ENCODE assay signal across 20 cellular contexts in genomic region chr1:9136925-9137324, GRCh38. TPM values are rescaled to one million over a fixed set of nuclear protein-coding genes. Genes with fewer than 3 reads are reported as not detected.
DNase-seq lines count a peak whose midpoint lies in the region; ATAC-seq, FAIRE-seq and TF ChIP-seq lines count a peak whose summit lies in the region.
"Had no signal": no experiment of that assay in that cellular context is flagged by ENCODE, and none has a peak within 500 bp of the region (broad histone marks: within the 10 kb centered on the region; RNA-seq: fewer than 3 reads in every experiment).

No MANE protein-coding gene starts in this region.

- H3K4me3 ChIP-seq in H1 (ENCODE audit: extremely low read depth in 1 of 4, insufficient read depth in 2 of 4, low read depth in 3 of 4, low read length in 4 of 4), result no peak overlapping the region
- no peak overlapping the region for H3K4me3 ChIP-seq in neural progenitor cell
- no peak overlapping the region for H3K4me3 ChIP-seq in SJCRH30
- H3K4me3 ChIP-seq in A673 (ENCODE audit: low read depth, low read length, poor library complexity, severe bottlenecking), result no peak overlapping the region
- H3K4me3 ChIP-seq: A549, GM23248 had no signal

- H2AFZ ChIP-seq in H1 (ENCODE audit: low read length) (no peak overlapping the region), neural progenitor cell (replicated peaks) (no peak overlapping the region)
- H2AFZ ChIP-seq: GM23248 had no signal

- no peak overlapping the region for H3K14ac ChIP-seq in H1 (ENCODE audit: insufficient read length)

- peaks cover 2% of the 10 kb centered on the region for H3K27me3 Mint-ChIP-seq in neural progenitor cell (ENCODE audit: insufficient read depth, low read depth)
- H3K27me3 Mint-ChIP-seq in stimulated activated memory B cell treated with anti-CD40 and anti-IgM and Interleukin-4, amounts not matched to agents 10 μg/mL and 1 μg/mL and 100 μg/mL, for 72 hours, result peaks cover under 1% of the 10 kb centered on the region

- H3K4me1 ChIP-seq in H1 (replicated peaks in 1 of 4; ENCODE audit: control insufficient read depth in 3 of 4, insufficient read depth in 4 of 4, low read length in 3 of 4) (no peaks in the 10 kb centered on the region), neural progenitor cell (no peaks in the 10 kb centered on the region), SJCRH30 (no peaks in the 10 kb centered on the region), A673 (ENCODE audit: insufficient read depth, low read length, poor library complexity, severe bottlenecking) (no peaks in the 10 kb centered on the region)
- H3K4me1 ChIP-seq: A549, Caco-2 had no signal

- TF ChIP-seq CTCF in H1 (IDR thresholded peaks at IDR 0.05; ENCODE audit: control extremely low read depth in 1 of 3, insufficient read depth in 1 of 3, low read depth in 1 of 3, low read length in 3 of 3), result no peak
- TF ChIP-seq CTCF in neural progenitor cell (IDR thresholded peaks at IDR 0.05), result no peak
- TF ChIP-seq CTCF in A673 (conservative IDR thresholded peaks at IDR 0.05; ENCODE audit: low read depth, low read length), result no peak

- H3K9ac ChIP-seq in H1 (replicated peaks in 1 of 4; ENCODE audit: extremely low read depth in 1 of 4, low read depth in 3 of 4, low read length in 3 of 4) (no peak overlapping the region), neural progenitor cell (no peak overlapping the region)
- H3K9ac ChIP-seq: GM23248 had no signal

- H4K5ac ChIP-seq in H1 (ENCODE audit: insufficient read length, low read depth, low read length), result no peak overlapping the region

- TF ChIP-seq POLR2A in H1 (IDR thresholded peaks at IDR 0.05; ENCODE audit: control extremely low read depth in 1 of 2, low read depth in 2 of 2, low read length in 2 of 2), result no peak
- TF ChIP-seq POLR2A in GM12892 (IDR thresholded peaks at IDR 0.05; ENCODE audit: low read depth, low read length), result no peak

- H3K36me3 Mint-ChIP-seq in neural progenitor cell, result no peaks in the 10 kb centered on the region
- no peaks in the 10 kb centered on the region for H3K36me3 Mint-ChIP-seq in stimulated activated memory B cell treated with anti-CD40 and anti-IgM and Interleukin-4, amounts not matched to agents 10 μg/mL and 1 μg/mL and 100 μg/mL, for 72 hours
- H3K36me3 Mint-ChIP-seq: CD4-positive, CD25-positive, alpha-beta regulatory T cell; CD8-positive, alpha-beta T cell had no signal

- intact Hi-C loops in A673 (cut with micrococcal nuclease; ENCODE audit: unreplicated experiment), result no loop called here

- H2BK20ac ChIP-seq in H1 (ENCODE audit: low read length), result no peak overlapping the region

- H3K27ac ChIP-seq in H1 (ENCODE audit: low read depth, low read length), result no peak overlapping the region
- no peak overlapping the region for H3K27ac ChIP-seq in neural progenitor cell
- H3K27ac ChIP-seq in SJCRH30, result no peak overlapping the region
- no peak overlapping the region for H3K27ac ChIP-seq in A673 (ENCODE audit: low read depth, low read length, poor library complexity, severe bottlenecking)
- H3K27ac ChIP-seq: A549, GM23248 had no signal

- peaks cover 3% of the 10 kb centered on the region for H3K4me1 Mint-ChIP-seq in neural progenitor cell
- H3K4me1 Mint-ChIP-seq in stimulated activated memory B cell treated with anti-CD40 and anti-IgM and Interleukin-4, amounts not matched to agents 10 μg/mL and 1 μg/mL and 100 μg/mL, for 72 hours, result peaks cover 20% of the 10 kb centered on the region

- peak overlapping the region; percentile 41; the same call in 1 of the 2 replicates for H4K8ac ChIP-seq in H1 (ENCODE audit: extremely low read depth, insufficient read depth, low read length)

- H3K4me2 ChIP-seq in H1 (ENCODE audit: insufficient read depth in 1 of 2, low read depth in 2 of 2, low read length in 2 of 2) (no peak overlapping the region), neural progenitor cell (no peak overlapping the region)
- H3K4me2 ChIP-seq: A549 had no signal

- FAIRE-seq in H1 (lab: Jason Lieb, UNC), result no peak
- no peak for FAIRE-seq in GM12892 (lab: Jason Lieb, UNC)
- FAIRE-seq: A549, G401.6 had no signal

- no peaks in the 10 kb centered on the region for H3K9me3 Mint-ChIP-seq in neural progenitor cell
- H3K9me3 Mint-ChIP-seq in stimulated activated memory B cell treated with anti-CD40 and anti-IgM and Interleukin-4, amounts not matched to agents 10 μg/mL and 1 μg/mL and 100 μg/mL, for 72 hours, result no peaks in the 10 kb centered on the region
- H3K9me3 Mint-ChIP-seq: CD8-positive, alpha-beta T cell; H9 had no signal

- no peak for TF ChIP-seq EP300 in H1 (IDR thresholded peaks at IDR 0.05; ENCODE audit: borderline replicate concordance in 1 of 2, low read depth in 2 of 2, low read length in 2 of 2)

- no peak overlapping the region for H3K4ac ChIP-seq in H1 (replicated peaks; ENCODE audit: insufficient read length, low read depth, low read length)

- WGBS in H1 (ENCODE audit: extremely low coverage in 1 of 2, insufficient coverage in 1 of 2, insufficient read length in 1 of 2, insufficient replicate concordance in 2 of 2, low coverage in 1 of 2, low lambda C conversion rate in 2 of 2, missing lambda C conversion rate in 1 of 2), 2 experiments, result 78% methylated on average over 8 of the region's 8 CpGs; no CpG with 5 or more reads in 1 of the 2 experiments

- H2AK5ac ChIP-seq in H1 (ENCODE audit: low read depth, low read length), result no peak overlapping the region

- CTCF ChIA-PET in H1 (lab: Charles Lee; ENCODE audit: partially characterized antibody) (interaction anchor here (1.6 to 2.2 kb wide), 2 partner anchors 25 to 52 kb away, joined by 5 to 8 read pairs; no protein-coding TSS in a partner anchor), A673 (lab: Charles Lee) (no interaction called here)

- H3K79me2 ChIP-seq in H1 (ENCODE audit: control insufficient read depth in 1 of 2, insufficient read depth in 2 of 2, low read length in 2 of 2) (no peaks in the 10 kb centered on the region), neural progenitor cell (ENCODE audit: low read depth) (no peaks in the 10 kb centered on the region)

- peak overlapping the region; percentile 29 for H3K27ac Mint-ChIP-seq in neural progenitor cell
- peak overlapping the region; percentile 4 for H3K27ac Mint-ChIP-seq in stimulated activated memory B cell treated with anti-CD40 and anti-IgM and Interleukin-4, amounts not matched to agents 10 μg/mL and 1 μg/mL and 100 μg/mL, for 72 hours
- H3K27ac Mint-ChIP-seq: CD8-positive, alpha-beta T cell; H9 had no signal

- H3K23me2 ChIP-seq in H1 (ENCODE audit: low read depth, low read length), result no peaks in the 10 kb centered on the region

- H4K20me1 ChIP-seq in H1 (replicated peaks in 1 of 2; ENCODE audit: control insufficient read depth in 1 of 2, insufficient read depth in 2 of 2, low read length in 2 of 2), result peaks cover 0 to 2% of the 10 kb centered on the region in 2 experiments
- H4K20me1 ChIP-seq in neural progenitor cell (ENCODE audit: low read depth), result no peaks in the 10 kb centered on the region

- no peak for ATAC-seq in stimulated activated memory B cell treated with anti-CD40 and anti-IgM and Interleukin-4, amounts not matched to agents 10 μg/mL and 1 μg/mL and 100 μg/mL, for 72 hours
- ATAC-seq: A549; CD8-positive, alpha-beta T cell; HCT116 had no signal

- no peaks in the 10 kb centered on the region for H3K79me1 ChIP-seq in H1 (ENCODE audit: low read depth, low read length)

- DNase-seq in NCI-H82 treated with DMSO at 0.1 percent for 48 hours (lab: John Stamatoyannopoulos, UW; ENCODE audit: unreplicated experiment) (peak; percentile 42), H1 (ENCODE audit: low read depth in 1 of 2, low spot score in 2 of 2) (no peak), neural progenitor cell (ENCODE audit: low spot score) (no peak), SJCRH30 (no peak), NCI-H345 (lab: John Stamatoyannopoulos, UW) (no peak), GM12892 (ENCODE audit: insufficient read length) (no peak), A673 (ENCODE audit: low spot score) (no peak)
- DNase-seq: 8988T; C1 segment of cervical spinal cord; Caco-2; CD4-positive, CD25-positive, alpha-beta regulatory T cell; CD8-positive, alpha-beta T cell; DMS153; DND-41; GM23248; H9 had no signal

- no peaks in the 10 kb centered on the region for H3K27me3 ChIP-seq in H1 (replicated peaks in 1 of 4; ENCODE audit: control insufficient read depth in 3 of 4, extremely low read depth in 1 of 4, insufficient read depth in 3 of 4, low read length in 3 of 4)
- no peaks in the 10 kb centered on the region for H3K27me3 ChIP-seq in neural progenitor cell
- H3K27me3 ChIP-seq in SJCRH30, result no peaks in the 10 kb centered on the region; the same call in 1 of the 2 replicates
- H3K27me3 ChIP-seq in A673 (replicated peaks; ENCODE audit: insufficient read depth, low read depth, low read length, poor library complexity), result peaks cover 6% of the 10 kb centered on the region

- H3K56ac ChIP-seq in H1 (replicated peaks; ENCODE audit: insufficient read length, low read depth, low read length), result no peak overlapping the region

- no peak for TF ChIP-seq RAD21 in H1 (IDR thresholded peaks at IDR 0.05 in 1 of 2, conservative IDR thresholded peaks at IDR 0.05 in 1 of 2; ENCODE audit: low read depth in 2 of 2, low read length in 2 of 2)

- POLR2A ChIA-PET in H1 (lab: Charles Lee; ENCODE audit: partially characterized antibody), result no interaction called here
- POLR2A ChIA-PET in A673 (lab: Charles Lee; ENCODE audit: low non-redundant PET), result no interaction called here

- no peaks in the 10 kb centered on the region for H3K36me3 ChIP-seq in H1 (ENCODE audit: control insufficient read depth in 2 of 4, insufficient read depth in 4 of 4, low read length in 3 of 4)
- H3K36me3 ChIP-seq in neural progenitor cell, result no peaks in the 10 kb centered on the region
- no peaks in the 10 kb centered on the region for H3K36me3 ChIP-seq in SJCRH30
- no peaks in the 10 kb centered on the region for H3K36me3 ChIP-seq in A673 (ENCODE audit: insufficient read depth, low read length, poor library complexity, severe bottlenecking)

- H2BK15ac ChIP-seq in H1 (ENCODE audit: low read length), result no peak overlapping the region

- no peak overlapping the region for H3K18ac ChIP-seq in H1 (ENCODE audit: extremely low read depth, low read length)

- H3K4me3 Mint-ChIP-seq in neural progenitor cell, result no peak overlapping the region
- H3K4me3 Mint-ChIP-seq in stimulated activated memory B cell treated with anti-CD40 and anti-IgM and Interleukin-4, amounts not matched to agents 10 μg/mL and 1 μg/mL and 100 μg/mL, for 72 hours, result no peak overlapping the region
- H3K4me3 Mint-ChIP-seq: CD4-positive, CD25-positive, alpha-beta regulatory T cell; CD8-positive, alpha-beta T cell; H9 had no signal

- no TSS peak for BruUV-seq in A673 (replicated peaks; lab: Mats Ljungman, UMichigan)

- no peak overlapping the region for H2BK12ac ChIP-seq in H1 (ENCODE audit: low read depth, low read length)

- no peaks in the 10 kb centered on the region for H3F3A ChIP-seq in neural progenitor cell (ENCODE audit: low read depth)

- no peak overlapping the region for H2BK5ac ChIP-seq in H1 (ENCODE audit: low read depth, low read length)

- no peaks in the 10 kb centered on the region for H3K9me3 ChIP-seq in H1 (ENCODE audit: insufficient read depth in 2 of 2, low read depth in 1 of 2, low read length in 1 of 2)
- no peaks in the 10 kb centered on the region for H3K9me3 ChIP-seq in neural progenitor cell (ENCODE audit: low read depth)
- no peaks in the 10 kb centered on the region; the same call in none of the 2 replicates for H3K9me3 ChIP-seq in SJCRH30 (replicated peaks)
- no peaks in the 10 kb centered on the region for H3K9me3 ChIP-seq in A673 (ENCODE audit: low read depth, low read length, poor library complexity, severe bottlenecking)
- H3K9me3 ChIP-seq: A549, Caco-2 had no signal

- no peak overlapping the region for H2BK120ac ChIP-seq in H1 (replicated peaks; ENCODE audit: low read depth, low read length)

- H4K91ac ChIP-seq in H1 (replicated peaks; ENCODE audit: insufficient read length, low read length), result no peak overlapping the region

- H3K23ac ChIP-seq in H1 (ENCODE audit: insufficient read length), result no peak overlapping the region

RNA-seq across cellular contexts. Expression of gene GPR157, which starts 8.0 kb away (rescaled TPM):
- 9.8 and 11.0 TPM in 2 replicates for total RNA-seq in H1 (2021; fragmentation: NEBNext Ultra II Directional; extraction: Animal tissue kit (Norgen Biotek cat#: 25700))
- 1.0 and 17.5 TPM in 2 replicates for polyA plus RNA-seq in H1 (2011; rRNA removed)
- 0.96 TPM for polyA plus RNA-seq in H1 (2011; cell fraction: cytosol; rRNA removed)
- polyA plus RNA-seq in H1 (2011; cell fraction: nucleus; rRNA removed), result 1.7 TPM
- polyA plus RNA-seq in H1 (2012, experiment 1 of 2), result 1.3 to 13.1 TPM (median 7.2 TPM) in 4 replicates
- polyA plus RNA-seq in H1 (2012, experiment 2 of 2), result 28.8 TPM
- 1.3 TPM for polyA plus RNA-seq in H1 (2013, experiment 1 of 2)
- polyA plus RNA-seq in H1 (2013, experiment 2 of 2), result 4.2 TPM
- 1.0 and 2.2 TPM in 2 replicates for polyA minus RNA-seq in H1 (2011; rRNA and poly(A)+ RNA removed)
- polyA minus RNA-seq in H1 (2011; cell fraction: cytosol; rRNA and poly(A)+ RNA removed), result 5.6 TPM
- 3.2 TPM for polyA minus RNA-seq in H1 (2011; cell fraction: nucleus; rRNA and poly(A)+ RNA removed)
- total RNA-seq in neural progenitor cell (ENCODE audit: low replicate concordance), result 1.6 and 2.1 TPM in 2 replicates
- total RNA-seq in SJCRH30 (2014; rRNA removed; shearing (Covaris generic)), result not detected in 2 replicates
- polyA plus RNA-seq in GM12892 (2012; ENCODE audit: missing spikeins), result 7.4 TPM
- total RNA-seq in A673 (2021), result 0.34 and 0.87 TPM in 2 replicates
